8 cellular contexts compared by ENCODE assay signal in the genomic region with DNA sequence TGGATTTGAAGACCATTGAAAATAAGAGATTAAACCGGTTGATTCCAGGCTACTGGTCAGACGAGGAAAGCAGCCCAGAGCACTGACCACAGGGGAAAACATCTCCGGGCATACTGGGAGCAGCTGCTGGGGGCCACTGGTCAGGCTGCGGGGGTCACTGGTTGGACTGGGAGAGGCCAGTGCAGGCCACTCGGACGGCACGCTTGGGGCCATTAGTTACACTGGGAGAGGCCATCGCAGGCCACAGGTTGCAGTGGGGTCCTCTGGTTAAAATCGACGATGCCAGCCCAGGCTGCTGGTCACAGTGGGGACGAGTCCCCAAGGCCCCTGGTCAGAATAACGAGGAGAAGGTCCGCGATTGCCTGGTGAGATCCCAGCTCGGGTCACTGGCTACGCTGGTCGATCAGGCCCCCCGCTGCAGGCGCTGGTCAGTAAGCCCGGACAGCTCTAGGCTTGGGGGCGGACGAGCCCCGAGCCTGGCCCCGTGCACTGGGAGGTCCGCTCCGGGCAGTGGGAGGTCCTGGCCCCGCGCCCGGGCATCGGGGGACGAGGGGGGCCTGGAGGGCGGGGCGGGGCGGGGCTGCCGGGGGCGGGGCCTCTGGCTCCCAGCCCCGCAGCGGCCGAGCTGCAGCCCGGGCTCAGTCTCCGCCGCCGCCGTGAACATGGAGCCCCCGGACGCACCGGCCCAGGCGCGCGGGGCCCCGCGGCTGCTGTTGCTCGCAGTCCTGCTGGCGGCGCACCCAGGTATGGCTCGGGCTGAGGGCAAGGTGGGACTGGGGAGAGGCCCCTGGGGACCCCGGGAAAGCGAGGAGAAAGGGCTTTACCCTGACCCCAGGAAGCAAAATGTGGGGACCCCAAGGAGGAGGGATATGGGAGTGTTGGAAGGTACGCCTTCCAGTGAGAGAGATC. TPM values are rescaled to one million over a fixed set of nuclear protein-coding genes. Genes with fewer than 3 reads are reported as not detected.
DNase-seq lines count a peak whose midpoint lies in the region; ATAC-seq, FAIRE-seq and TF ChIP-seq lines count a peak whose summit lies in the region.

A gene with protein sequence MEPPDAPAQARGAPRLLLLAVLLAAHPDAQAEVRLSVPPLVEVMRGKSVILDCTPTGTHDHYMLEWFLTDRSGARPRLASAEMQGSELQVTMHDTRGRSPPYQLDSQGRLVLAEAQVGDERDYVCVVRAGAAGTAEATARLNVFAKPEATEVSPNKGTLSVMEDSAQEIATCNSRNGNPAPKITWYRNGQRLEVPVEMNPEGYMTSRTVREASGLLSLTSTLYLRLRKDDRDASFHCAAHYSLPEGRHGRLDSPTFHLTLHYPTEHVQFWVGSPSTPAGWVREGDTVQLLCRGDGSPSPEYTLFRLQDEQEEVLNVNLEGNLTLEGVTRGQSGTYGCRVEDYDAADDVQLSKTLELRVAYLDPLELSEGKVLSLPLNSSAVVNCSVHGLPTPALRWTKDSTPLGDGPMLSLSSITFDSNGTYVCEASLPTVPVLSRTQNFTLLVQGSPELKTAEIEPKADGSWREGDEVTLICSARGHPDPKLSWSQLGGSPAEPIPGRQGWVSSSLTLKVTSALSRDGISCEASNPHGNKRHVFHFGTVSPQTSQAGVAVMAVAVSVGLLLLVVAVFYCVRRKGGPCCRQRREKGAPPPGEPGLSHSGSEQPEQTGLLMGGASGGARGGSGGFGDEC (plus strand): TSS at position 641 of the 909 bp plus-strand sequence. CDS start 22 bp downstream, at position 663.

- H3K27ac Mint-ChIP-seq in activated CD8-positive, alpha-beta T cell treated with anti-CD3 and anti-CD28 coated beads for 36 hours, result no peak within 1 kb of the TSS
- H3K27ac Mint-ChIP-seq in natural killer cell treated with Interleukin-12 subunit alpha and Interleukin-12 subunit beta and Interleukin-15 and Interleukin-18, amount 100 ng/mL, for 72 hours, result no peak within 1 kb of the TSS

- no peaks in the 10 kb centered on the region for H3K4me1 Mint-ChIP-seq in activated CD8-positive, alpha-beta T cell treated with anti-CD3 and anti-CD28 coated beads for 36 hours (ENCODE audit: low read depth)
- H3K4me1 Mint-ChIP-seq in natural killer cell treated with Interleukin-12 subunit alpha and Interleukin-12 subunit beta and Interleukin-15 and Interleukin-18, amount 100 ng/mL, for 72 hours (ENCODE audit: low read depth in 2 of 2), result no peaks in the 10 kb centered on the region

- no peak within 1 kb of the TSS for H3K27ac ChIP-seq in ACC112 (ENCODE audit: low read depth, low read length)

- peaks cover 23% of the 10 kb centered on the region for H3K27me3 Mint-ChIP-seq in activated CD8-positive, alpha-beta T cell treated with anti-CD3 and anti-CD28 coated beads for 36 hours
- H3K27me3 Mint-ChIP-seq in natural killer cell treated with Interleukin-12 subunit alpha and Interleukin-12 subunit beta and Interleukin-15 and Interleukin-18, amount 100 ng/mL, for 72 hours, result peaks cover 0 to 8% of the 10 kb centered on the region in 2 donors

- H3K36me3 ChIP-seq in ACC112 (ENCODE audit: insufficient read depth, low read length), result no peaks in the 10 kb centered on the region

- intact Hi-C loops in activated CD8-positive, alpha-beta T cell treated with anti-CD3 and anti-CD28 coated beads for 36 hours (cut with micrococcal nuclease), result no loop called here

- no peaks in the 10 kb centered on the region for H3K9me3 Mint-ChIP-seq in activated CD8-positive, alpha-beta T cell treated with anti-CD3 and anti-CD28 coated beads for 36 hours
- H3K9me3 Mint-ChIP-seq in natural killer cell treated with Interleukin-12 subunit alpha and Interleukin-12 subunit beta and Interleukin-15 and Interleukin-18, amount 100 ng/mL, for 72 hours, result no peaks in the 10 kb centered on the region

- H3K27me3 ChIP-seq in ACC112 (ENCODE audit: insufficient read depth, low read length), result no peaks in the 10 kb centered on the region

- no peak for FAIRE-seq in frontal cortex (lab: Jason Lieb, UNC)

- no peaks in the 10 kb centered on the region for H3K36me3 Mint-ChIP-seq in activated CD8-positive, alpha-beta T cell treated with anti-CD3 and anti-CD28 coated beads for 36 hours (ENCODE audit: low read depth)
- no peaks in the 10 kb centered on the region for H3K36me3 Mint-ChIP-seq in natural killer cell treated with Interleukin-12 subunit alpha and Interleukin-12 subunit beta and Interleukin-15 and Interleukin-18, amount 100 ng/mL, for 72 hours

- CTCF ChIA-PET in activated CD8-positive, alpha-beta T cell treated with anti-CD3 and anti-CD28 coated beads for 36 hours (lab: Charles Lee), result interaction anchor here (1.2 kb wide), 1 partner anchor 38 kb away, joined by 3 read pairs; no protein-coding TSS in a partner anchor

- H2AFZ ChIP-seq in ACC112 (ENCODE audit: low read length, unreplicated experiment), result peak within 1 kb of the TSS; percentile 50

- POLR2A ChIA-PET in activated CD8-positive, alpha-beta T cell treated with anti-CD3 and anti-CD28 coated beads for 36 hours (lab: Charles Lee), result interaction anchor here (0.7 kb wide), 1 partner anchor 136 kb away, joined by 3 read pairs; no protein-coding TSS in a partner anchor

- H3K4me1 ChIP-seq in ACC112 (ENCODE audit: control insufficient read depth, insufficient read depth, low read length, unreplicated experiment), result peaks cover 8% of the 10 kb centered on the region

- no peak within 1 kb of the TSS for H3K4me3 Mint-ChIP-seq in activated CD8-positive, alpha-beta T cell treated with anti-CD3 and anti-CD28 coated beads for 36 hours
- peak within 1 kb of the TSS; percentile 17 for H3K4me3 Mint-ChIP-seq in natural killer cell treated with Interleukin-12 subunit alpha and Interleukin-12 subunit beta and Interleukin-15 and Interleukin-18, amount 100 ng/mL, for 72 hours

- DNase-seq in HFF-Myc (ENCODE audit: extremely low read depth, low read depth) (no peak), frontal cortex (ENCODE audit: low spot score in 2 of 2) (peak; percentile 83 to 93), SKM-1 (lab: John Stamatoyannopoulos, UW; ENCODE audit: unreplicated experiment) (no peak), AML-193 (lab: John Stamatoyannopoulos, UW) (no peak)
- DNase-seq in activated CD8-positive, alpha-beta T cell treated with anti-CD3 and anti-CD28 coated beads for 36 hours, result peak; percentile 13
- DNase-seq in natural killer cell treated with Interleukin-12 subunit alpha and Interleukin-12 subunit beta and Interleukin-15 and Interleukin-18, amount 100 ng/mL, for 72 hours (ENCODE audit: low spot score), result no peak

- no peaks in the 10 kb centered on the region for H3K79me2 ChIP-seq in ACC112 (ENCODE audit: control insufficient read depth, insufficient read depth, low read length, unreplicated experiment)

- no peak for TF ChIP-seq CTCF in HFF-Myc (IDR thresholded peaks at IDR 0.05; ENCODE audit: low read depth, low read length, missing control alignments)
- TF ChIP-seq CTCF in activated CD8-positive, alpha-beta T cell treated with anti-CD3 and anti-CD28 coated beads for 36 hours (IDR thresholded peaks at IDR 0.05), result no peak

- ATAC-seq in activated CD8-positive, alpha-beta T cell treated with anti-CD3 and anti-CD28 coated beads for 36 hours, result no peak
- peak in 1 of 2 donors; percentile 16 for ATAC-seq in natural killer cell treated with Interleukin-12 subunit alpha and Interleukin-12 subunit beta and Interleukin-15 and Interleukin-18, amount 100 ng/mL, for 72 hours
- no peak for ATAC-seq in HG02678 (IDR thresholded peaks at IDR 0.05; ENCODE audit: unreplicated experiment)

- H3K4me3 ChIP-seq in ACC112 (ENCODE audit: low read depth, low read length) (peak within 1 kb of the TSS; percentile 73), HFF-Myc (replicated peaks; ENCODE audit: low read depth, low read length) (peak within 1 kb of the TSS; percentile 50)

RNA-seq across cellular contexts. Expression of the gene that starts here (rescaled TPM):
- not detected for total RNA-seq in activated CD8-positive, alpha-beta T cell treated with anti-CD3 and anti-CD28 coated beads for 36 hours
- total RNA-seq in frontal cortex, result 5.7 TPM
- not detected for total RNA-seq in natural killer cell treated with Interleukin-12 subunit alpha and Interleukin-12 subunit beta and Interleukin-15 and Interleukin-18, amount 100 ng/mL, for 72 hours

Comparison
In these comparisons a context has a peak if more than half of its experiments do, and no peak if none do; other contexts are left out.
1. Peak in DNase-seq in activated CD8-positive, alpha-beta T cell treated with anti-CD3 and anti-CD28 coated beads for 36 hours; RNA of the gene not detected or under 1 TPM.
2. DNase-seq: peak in frontal cortex (2 of 2); none in HFF-Myc (single experiment), natural killer cell treated with Interleukin-12 subunit alpha and Interleukin-12 subunit beta and Interleukin-15 and Interleukin-18, amount 100 ng/mL, for 72 hours (single experiment), SKM-1 (single experiment) and AML-193 (0 of 2).